ENCODE assay signal across 8 cellular contexts in the genomic region with DNA sequence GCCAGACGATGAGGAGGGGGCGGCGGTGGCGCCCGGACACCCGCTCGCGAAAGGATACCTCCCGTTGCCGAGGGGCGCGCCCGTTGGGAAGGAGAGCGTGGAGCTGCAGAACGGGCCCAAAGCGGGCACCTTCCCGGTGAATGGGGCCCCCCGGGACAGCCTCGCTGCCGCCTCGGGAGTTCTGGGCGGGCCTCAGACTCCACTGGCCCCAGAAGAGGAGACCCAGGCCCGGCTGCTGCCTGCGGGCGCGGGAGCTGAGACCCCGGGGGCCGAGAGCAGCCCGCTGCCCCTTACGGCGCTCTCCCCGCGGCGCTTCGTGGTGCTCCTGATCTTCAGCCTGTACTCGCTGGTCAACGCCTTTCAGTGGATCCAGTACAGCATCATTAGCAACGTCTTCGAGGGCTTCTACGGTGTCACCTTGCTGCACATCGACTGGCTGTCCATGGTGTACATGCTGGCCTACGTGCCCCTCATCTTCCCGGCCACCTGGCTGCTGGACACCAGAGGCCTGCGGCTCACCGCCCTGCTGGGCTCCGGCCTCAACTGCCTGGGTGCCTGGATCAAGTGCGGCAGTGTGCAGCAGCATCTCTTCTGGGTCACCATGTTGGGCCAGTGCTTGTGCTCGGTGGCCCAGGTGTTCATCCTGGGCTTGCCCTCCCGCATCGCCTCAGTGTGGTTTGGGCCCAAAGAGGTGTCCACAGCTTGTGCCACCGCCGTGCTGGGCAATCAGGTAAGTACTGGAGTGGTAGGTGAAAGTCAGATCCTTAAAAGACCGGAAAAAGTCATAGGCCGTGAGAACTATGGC. TPM values are rescaled to one million over a fixed set of nuclear protein-coding genes. Genes with fewer than 3 reads are reported as not detected.
DNase-seq lines count a peak whose midpoint lies in the region; ATAC-seq, FAIRE-seq and TF ChIP-seq lines count a peak whose summit lies in the region.

No MANE protein-coding gene starts in this region.

- TF ChIP-seq CTCF in bronchial epithelial cell (IDR thresholded peaks at IDR 0.05; ENCODE audit: insufficient read depth, low read length, severe bottlenecking) (no peak), keratinocyte (optimal IDR thresholded peaks at IDR 0.05 in 1 of 3, IDR thresholded peaks at IDR 0.05 in 1 of 3, conservative IDR thresholded peaks at IDR 0.05 in 1 of 3; ENCODE audit: extremely low read depth in 1 of 3, insufficient read depth in 2 of 3, low read length in 3 of 3) (no peak)

- H3K36me3 ChIP-seq in SJSA1 = peaks cover 27% of the 10 kb centered on the region
- H3K36me3 ChIP-seq in bronchial epithelial cell (ENCODE audit: control insufficient read depth, insufficient read depth, low read length) = no peaks in the 10 kb centered on the region
- peaks cover 2 to 6% of the 10 kb centered on the region in 2 experiments for H3K36me3 ChIP-seq in keratinocyte (ENCODE audit: control insufficient read depth in 2 of 2, extremely low read depth in 1 of 2, insufficient read depth in 2 of 2, low read length in 2 of 2)
- no peaks in the 10 kb centered on the region for H3K36me3 ChIP-seq in small intestine (ENCODE audit: control insufficient read depth in 2 of 2, insufficient read depth in 2 of 2, low read length in 2 of 2)

- peaks cover 49% of the 10 kb centered on the region for H3K79me2 ChIP-seq in keratinocyte (ENCODE audit: control insufficient read depth, insufficient read depth, low read length)

- H3K4me3 ChIP-seq in SJSA1 = peak overlapping the region; percentile 76
- H3K4me3 ChIP-seq in bronchial epithelial cell (ENCODE audit: low read depth, low read length) = peak overlapping the region; percentile 97
- H3K4me3 ChIP-seq in keratinocyte (ENCODE audit: control insufficient read depth in 2 of 3, extremely low read depth in 1 of 3, insufficient read depth in 2 of 3, low read depth in 1 of 3, low read length in 3 of 3) = peak overlapping the region; percentile 71 to 86 (median 84)
- H3K4me3 ChIP-seq in small intestine (ENCODE audit: low read depth in 1 of 2, low read length in 2 of 2) = peak overlapping the region; percentile 87 to 89

- H3K9me1 ChIP-seq in keratinocyte (ENCODE audit: control insufficient read depth, extremely low read depth, insufficient read depth, low read length) = peaks cover 3% of the 10 kb centered on the region

- H4K20me1 ChIP-seq in keratinocyte (ENCODE audit: control insufficient read depth, extremely low read depth, insufficient read depth, low read length) = no peaks in the 10 kb centered on the region

- peak; percentile 88 for DNase-seq in DMS53 (lab: John Stamatoyannopoulos, UW)
- peak; percentile 45 to 50 for DNase-seq in SJSA1 (ENCODE audit: low read depth in 1 of 2, low spot score in 2 of 2)
- DNase-seq in bronchial epithelial cell (ENCODE audit: low read depth) = peak; percentile 21
- no peak for DNase-seq in keratinocyte (ENCODE audit: low read depth, low spot score)
- peak; percentile 42 for DNase-seq in small intestine
- DNase-seq in GF-D8 (lab: John Stamatoyannopoulos, UW) = no peak

- H3K9ac ChIP-seq in keratinocyte (ENCODE audit: control insufficient read depth, extremely low read depth, insufficient read depth, low read length) = peak overlapping the region; percentile 85

- H3K9me3 ChIP-seq in SJSA1 (replicated peaks) (no peaks in the 10 kb centered on the region), keratinocyte (ENCODE audit: control insufficient read depth, low read depth, low read length) (no peaks in the 10 kb centered on the region), small intestine (ENCODE audit: control insufficient read depth, low read depth) (no peaks in the 10 kb centered on the region)

- H3K27ac ChIP-seq in SJSA1 = peak overlapping the region; percentile 63
- peak overlapping the region; percentile 56 for H3K27ac ChIP-seq in keratinocyte (ENCODE audit: control insufficient read depth, insufficient read depth, low read length)
- H3K27ac ChIP-seq in small intestine (ENCODE audit: low read depth in 1 of 2, low read length in 1 of 2) = peak overlapping the region; percentile 81 to 97

- H3K4me2 ChIP-seq in keratinocyte (ENCODE audit: control insufficient read depth, extremely low read depth, insufficient read depth, low read depth, low read length) = peak overlapping the region; percentile 87

- WGBS in small intestine, 3 donors = 4 to 9% (median 8%) methylated on average over 41 to 54 of the region's 54 CpGs

- no peaks in the 10 kb centered on the region for H3K27me3 ChIP-seq in SJSA1 (replicated peaks)
- H3K27me3 ChIP-seq in bronchial epithelial cell (ENCODE audit: control insufficient read depth, insufficient read depth, low read length) = no peaks in the 10 kb centered on the region
- no peaks in the 10 kb centered on the region for H3K27me3 ChIP-seq in keratinocyte (ENCODE audit: control insufficient read depth, extremely low read depth, insufficient read depth, low read length)
- no peaks in the 10 kb centered on the region for H3K27me3 ChIP-seq in small intestine (ENCODE audit: control insufficient read depth in 2 of 2, insufficient read depth in 2 of 2, low read length in 2 of 2)

- no peak for FAIRE-seq in bronchial epithelial cell (lab: Jason Lieb, UNC)
- no peak for FAIRE-seq in keratinocyte (lab: Jason Lieb, UNC)
- FAIRE-seq in small intestine (lab: Jason Lieb, UNC) = no peak

- ATAC-seq in GM19438 (IDR thresholded peaks at IDR 0.05; ENCODE audit: low read depth, unreplicated experiment) (peak; percentile 26), HG03460 (IDR thresholded peaks at IDR 0.05; ENCODE audit: unreplicated experiment) (peak; percentile 18)

- peak overlapping the region; percentile 88 for H2AFZ ChIP-seq in keratinocyte (ENCODE audit: control insufficient read depth, low read length)

- dilution Hi-C loops in keratinocyte (cut with MboI; ENCODE audit: extremely low pct_ligation_motif_present, low sequenced_read_pairs) = no loop called here

- peaks cover 33% of the 10 kb centered on the region for H3K4me1 ChIP-seq in SJSA1 (replicated peaks)
- peaks cover 22% of the 10 kb centered on the region for H3K4me1 ChIP-seq in keratinocyte (ENCODE audit: control insufficient read depth, extremely low read depth, insufficient read depth, low read length)
- peaks cover 0 to 12% of the 10 kb centered on the region in 2 donors for H3K4me1 ChIP-seq in small intestine (ENCODE audit: control insufficient read depth in 2 of 2, insufficient read depth in 1 of 2, low read depth in 1 of 2, low read length in 1 of 2)

RNA-seq across cellular contexts. Expression of a gene that starts 0.6 kb away (rescaled TPM):
- 9.6 and 18.8 TPM in 2 replicates for total RNA-seq in SJSA1 (2014; rRNA removed; shearing (Covaris generic))
- total RNA-seq in bronchial epithelial cell = 4.5 and 6.8 TPM in 2 replicates
- polyA plus RNA-seq in keratinocyte (3.3 to 6.4 TPM (median 4.0 TPM) in 3 replicates), small intestine (10 to 100 TPM in 2 of 3 donors, 1 to 10 TPM in 1; 4.4 to 15.4 (median 12.7) TPM)
- polyA plus RNA-seq in keratinocyte (2011; ENCODE audit: low read depth) = 0.65 TPM
- 1.2 and 1.9 TPM in 2 replicates for polyA plus RNA-seq in keratinocyte (2011; cell fraction: cytosol; rRNA removed)
- 6.6 and 11.2 TPM in 2 replicates for polyA plus RNA-seq in keratinocyte (2011; cell fraction: nucleus; rRNA removed)
- polyA plus RNA-seq in keratinocyte (2012; ENCODE audit: low replicate concordance) = 3.1 and 4.2 TPM in 2 replicates
- polyA minus RNA-seq in keratinocyte = 6.8 to 10.2 TPM (median 9.5 TPM) in 3 replicates
- 4.8 TPM for polyA minus RNA-seq in keratinocyte (2011; cell fraction: cytosol; rRNA and poly(A)+ RNA removed)
- 7.3 and 11.3 TPM in 2 replicates for polyA minus RNA-seq in keratinocyte (2011; cell fraction: nucleus; rRNA and poly(A)+ RNA removed)

RNA-seq across cellular contexts. Expression of a gene that starts 11.2 kb away (rescaled TPM):
- not detected in 2 replicates for total RNA-seq in SJSA1 (2014; rRNA removed; shearing (Covaris generic))
- total RNA-seq in bronchial epithelial cell = not detected in 2 replicates
- polyA plus RNA-seq in keratinocyte = not detected in 3 replicates
- polyA plus RNA-seq in keratinocyte (2011; ENCODE audit: low read depth) = not detected
- not detected in 2 replicates for polyA plus RNA-seq in keratinocyte (2011; cell fraction: cytosol; rRNA removed)
- polyA plus RNA-seq in keratinocyte (2011; cell fraction: nucleus; rRNA removed) = not detected in 2 replicates
- not detected in 2 replicates for polyA plus RNA-seq in keratinocyte (2012; ENCODE audit: low replicate concordance)
- not detected in 3 replicates for polyA minus RNA-seq in keratinocyte
- not detected for polyA minus RNA-seq in keratinocyte (2011; cell fraction: cytosol; rRNA and poly(A)+ RNA removed)
- polyA minus RNA-seq in keratinocyte (2011; cell fraction: nucleus; rRNA and poly(A)+ RNA removed) = not detected in 2 replicates
- not detected for polyA plus RNA-seq in small intestine

Comparison
In these comparisons a context has a peak if more than half of its experiments do, and no peak if none do; other contexts are left out.
1. DNase-seq: peak in DMS53 (single experiment), SJSA1 (2 of 2), bronchial epithelial cell (single experiment) and small intestine (single experiment); none in keratinocyte (single experiment) and GF-D8 (single experiment).
2. Peak in every context shown above with its lines, with median percentiles within 50 percentile points of each other: H3K27ac ChIP-seq and H3K4me3 ChIP-seq.